In genomic region chr12:43806737-43807072, GRCh38 we compare ENCODE assay signal across 1 cellular context.
TF ChIP-seq lines count a peak whose summit lies in the region.

No MANE protein-coding gene starts in this region.

TF ChIP-seq in endothelial cell of umbilical vein, 7 proteins besides CTCF, POLR2A, EP300 and RAD21:
- TF ChIP-seq FOS (IDR thresholded peaks at IDR 0.05; ENCODE audit: borderline replicate concordance, insufficient read depth, low read length) (no peak), EZH2 (IDR thresholded peaks at IDR 0.05; ENCODE audit: borderline replicate concordance, low read depth, low read length, severe bottlenecking) (no peak), MAX (IDR thresholded peaks at IDR 0.05; ENCODE audit: insufficient read depth, insufficient read length) (no peak), GATA2 (IDR thresholded peaks at IDR 0.05; ENCODE audit: insufficient read depth, insufficient read length, low read depth, low read length) (no peak), JUN (IDR thresholded peaks at IDR 0.05; ENCODE audit: borderline replicate concordance, insufficient read depth, insufficient read length, low read depth) (no peak), POLR2AphosphoS5 (IDR thresholded peaks at IDR 0.05; ENCODE audit: insufficient read depth, low read depth, low read length) (no peak), MYC (IDR thresholded peaks at IDR 0.05; ENCODE audit: low read depth, low read length) (no peak)
